8 cellular contexts compared by ENCODE assay signal in the genomic region with DNA sequence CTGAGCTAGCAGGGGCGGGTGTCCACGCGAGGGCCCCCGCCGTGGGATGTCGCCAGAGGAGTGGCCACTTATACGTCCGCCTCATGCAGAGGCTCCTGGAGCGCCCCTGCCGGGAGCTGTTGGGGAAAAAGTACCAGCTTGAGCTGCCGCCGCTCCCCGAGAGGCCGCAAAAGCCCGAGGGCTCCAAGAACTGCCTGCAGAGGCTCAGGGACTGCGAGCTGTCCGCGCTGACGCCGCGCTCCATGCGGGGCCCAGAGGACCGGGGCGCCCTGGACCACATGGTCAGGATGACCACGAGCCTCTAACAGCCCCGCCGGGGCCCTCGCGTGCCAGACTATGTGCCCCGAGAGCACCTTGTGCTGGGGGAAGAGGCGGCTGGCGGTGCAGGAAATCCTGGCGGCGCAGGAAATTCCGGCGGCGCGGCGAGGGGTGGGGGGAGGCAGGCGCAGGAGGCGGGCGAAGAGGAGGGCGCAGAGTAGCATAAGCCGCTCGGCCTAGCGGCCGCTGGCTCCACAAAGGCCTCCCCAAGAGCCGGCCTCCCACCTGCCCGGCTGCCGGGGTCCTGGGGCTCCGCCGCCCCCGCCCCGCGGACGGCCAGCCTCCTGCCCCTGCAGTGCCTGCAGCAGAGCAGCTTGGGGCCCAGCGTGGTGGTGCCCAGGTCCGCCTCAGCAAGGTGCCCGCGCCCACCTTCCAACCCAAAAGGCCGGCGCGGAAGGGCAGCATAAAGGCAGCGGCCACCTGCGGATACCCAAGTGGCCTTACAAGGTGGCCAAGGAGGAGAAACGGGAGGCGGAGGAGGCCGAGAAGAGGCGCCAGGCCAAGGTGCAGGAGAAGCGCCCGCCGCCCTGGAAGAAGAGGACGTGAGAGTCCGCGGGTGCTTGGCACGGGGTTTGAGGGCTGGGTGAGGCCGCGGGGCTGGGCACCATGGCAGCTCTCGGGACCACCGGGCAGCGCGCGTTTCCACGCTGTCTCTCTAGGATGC. TPM values are rescaled to one million over a fixed set of nuclear protein-coding genes. Genes with fewer than 3 reads are reported as not detected.
A peak's percentile ranks its signal among the peaks of the same experiment; 100 is the strongest.
DNase-seq lines count a peak whose midpoint lies in the region; ATAC-seq, FAIRE-seq and TF ChIP-seq lines count a peak whose summit lies in the region.

No MANE protein-coding gene starts in this region.

- H3K36me3 ChIP-seq in K562 (ENCODE audit: control insufficient read depth, insufficient read depth, low read length) (no peaks in the 10 kb centered on the region), kidney (ENCODE audit: control insufficient read depth in 1 of 2, insufficient read depth in 2 of 2, low read length in 2 of 2) (no peaks in the 10 kb centered on the region)

- POLR2A ChIA-PET in K562 (lab: Yijun Ruan, JAX): no interaction called here

- TF ChIP-seq RAD21 in K562 (CRISPR knock-in tag; conservative IDR thresholded peaks at IDR 0.05 in 1 of 2, IDR thresholded peaks at IDR 0.05 in 1 of 2): no peak

- in situ Hi-C loops in K562 (cut with MboI): no loop called here

- BruUV-seq in K562 (replicated peaks; lab: Mats Ljungman, UMichigan): no TSS peak

- no peak for TF ChIP-seq POLR2A in K562 (conservative IDR thresholded peaks at IDR 0.05)

- no peaks in the 10 kb centered on the region for H3K9me1 ChIP-seq in K562 (ENCODE audit: control insufficient read depth, insufficient read depth, low read length)

- no peak for TF ChIP-seq EP300 in K562 (IDR thresholded peaks at IDR 0.05; ENCODE audit: low read length)

- 17% methylated on average over 37 of the region's 84 CpGs for WGBS in K562 (ENCODE audit: insufficient coverage, low coverage, missing lambda C conversion rate)

- no peak overlapping the region for H2AFZ ChIP-seq in K562 (ENCODE audit: low read depth, low read length)

- peak; percentile 84 for ATAC-seq in GM19395 (IDR thresholded peaks at IDR 0.05; ENCODE audit: unreplicated experiment)
- no peak for ATAC-seq in K562
- no peak for ATAC-seq in GM18861 (IDR thresholded peaks at IDR 0.05; ENCODE audit: unreplicated experiment)

- no peak for FAIRE-seq in HTR-8/SVneo (lab: Jason Lieb, UNC)
- no peak for FAIRE-seq in K562 (lab: Jason Lieb, UNC)
- no peak for FAIRE-seq in kidney (lab: Jason Lieb, UNC)

- H3K4me2 ChIP-seq in K562 (ENCODE audit: insufficient read depth, low read length): no peak overlapping the region

- H3K9ac ChIP-seq in K562 (ENCODE audit: insufficient read depth in 1 of 2, low read depth in 2 of 2, low read length in 2 of 2) (no peak overlapping the region), kidney (ENCODE audit: low read length in 2 of 2) (peak overlapping the region; percentile 24 to 67)

- H3K79me2 ChIP-seq in K562 (ENCODE audit: control insufficient read depth, insufficient read depth, low read length): no peaks in the 10 kb centered on the region

- intact Hi-C loops in K562 (cut with micrococcal nuclease): no loop called here
- intact Hi-C loops in kidney (cut with DNase I): no loop called here

- peak; percentile 18 for TF ChIP-seq CTCF in C4-2B (conservative IDR thresholded peaks at IDR 0.05)
- TF ChIP-seq CTCF in K562 (IDR thresholded peaks at IDR 0.05 in 2 of 3, conservative IDR thresholded peaks at IDR 0.05 in 1 of 3; ENCODE audit: insufficient read depth in 2 of 3, low read depth in 1 of 3, low read length in 3 of 3): peak in 1 of 3 experiments; percentile 30; a peak in 1 of 6 replicates
- no peak for TF ChIP-seq CTCF in kidney (IDR thresholded peaks at IDR 0.05; ENCODE audit: borderline replicate concordance, extremely low read depth, insufficient read depth)

- H4K20me1 ChIP-seq in K562 (replicated peaks; ENCODE audit: control insufficient read depth, insufficient read depth, low read length): no peaks in the 10 kb centered on the region

- DNase-seq in HTR-8/SVneo (ENCODE audit: insufficient read length, low spot score) (peak; percentile 31), T-helper 9 cell (peak; percentile 14), K562 (ENCODE audit: extremely low read depth in 1 of 4, low spot score in 3 of 4) (peak in 1 of 4 experiments; percentile 11), kidney (peak; percentile 92)
- DNase-seq in stimulated activated CD4-positive, alpha-beta T cell treated with anti-CD3 and anti-CD28 coated beads, Interleukin-4, amount 100 ng/mL, for 24 hours: peak; percentile 61

- H3K27me3 ChIP-seq in K562 (ENCODE audit: control insufficient read depth in 2 of 2, insufficient read depth in 2 of 2, low read length in 2 of 2): peaks cover 14 to 50% of the 10 kb centered on the region in 2 experiments

- H3K27ac ChIP-seq in C4-2B (peak overlapping the region; percentile 80), K562 (ENCODE audit: extremely low read depth, low read depth, low read length) (no peak overlapping the region), kidney (ENCODE audit: low read depth in 2 of 2, low read length in 2 of 2) (peak overlapping the region; percentile 67 to 85)

- H3K4me3 ChIP-seq in K562: no peak overlapping the region
- H3K4me3 ChIP-seq in kidney (ENCODE audit: low read length in 2 of 2): peak overlapping the region; percentile 63

- no peaks in the 10 kb centered on the region for H3K9me3 ChIP-seq in K562 (replicated peaks; ENCODE audit: control insufficient read depth, insufficient read depth, low read depth, low read length)
- no peaks in the 10 kb centered on the region for H3K9me3 ChIP-seq in kidney (ENCODE audit: control insufficient read depth in 1 of 2, low read length in 2 of 2)

- H3K4me1 ChIP-seq in K562 (replicated peaks in 1 of 2; ENCODE audit: control insufficient read depth in 2 of 2, insufficient read depth in 2 of 2, low read length in 2 of 2) (peaks cover 0 to 20% of the 10 kb centered on the region in 2 experiments; a peak in 2 of 5 replicates), kidney (ENCODE audit: control insufficient read depth in 1 of 2, insufficient read depth in 1 of 2, low read depth in 1 of 2, low read length in 2 of 2) (peaks cover 7 to 13% of the 10 kb centered on the region in 2 donors)

- CTCF ChIA-PET in K562 (lab: Yijun Ruan, JAX; ENCODE audit: low intra/inter-chr PET ratio): no interaction called here

TF ChIP-seq in K562, 482 proteins besides CTCF, POLR2A, EP300 and RAD21:
- TF ChIP-seq, protein P1, sequence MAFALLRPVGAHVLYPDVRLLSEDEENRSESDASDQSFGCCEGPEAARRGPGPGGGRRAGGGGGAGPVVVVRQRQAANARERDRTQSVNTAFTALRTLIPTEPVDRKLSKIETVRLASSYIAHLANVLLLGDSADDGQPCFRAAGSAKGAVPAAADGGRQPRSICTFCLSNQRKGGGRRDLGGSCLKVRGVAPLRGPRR (CRISPR knock-in tag; IDR thresholded peaks at IDR 0.05): no peak
- TF ChIP-seq, protein P2, sequence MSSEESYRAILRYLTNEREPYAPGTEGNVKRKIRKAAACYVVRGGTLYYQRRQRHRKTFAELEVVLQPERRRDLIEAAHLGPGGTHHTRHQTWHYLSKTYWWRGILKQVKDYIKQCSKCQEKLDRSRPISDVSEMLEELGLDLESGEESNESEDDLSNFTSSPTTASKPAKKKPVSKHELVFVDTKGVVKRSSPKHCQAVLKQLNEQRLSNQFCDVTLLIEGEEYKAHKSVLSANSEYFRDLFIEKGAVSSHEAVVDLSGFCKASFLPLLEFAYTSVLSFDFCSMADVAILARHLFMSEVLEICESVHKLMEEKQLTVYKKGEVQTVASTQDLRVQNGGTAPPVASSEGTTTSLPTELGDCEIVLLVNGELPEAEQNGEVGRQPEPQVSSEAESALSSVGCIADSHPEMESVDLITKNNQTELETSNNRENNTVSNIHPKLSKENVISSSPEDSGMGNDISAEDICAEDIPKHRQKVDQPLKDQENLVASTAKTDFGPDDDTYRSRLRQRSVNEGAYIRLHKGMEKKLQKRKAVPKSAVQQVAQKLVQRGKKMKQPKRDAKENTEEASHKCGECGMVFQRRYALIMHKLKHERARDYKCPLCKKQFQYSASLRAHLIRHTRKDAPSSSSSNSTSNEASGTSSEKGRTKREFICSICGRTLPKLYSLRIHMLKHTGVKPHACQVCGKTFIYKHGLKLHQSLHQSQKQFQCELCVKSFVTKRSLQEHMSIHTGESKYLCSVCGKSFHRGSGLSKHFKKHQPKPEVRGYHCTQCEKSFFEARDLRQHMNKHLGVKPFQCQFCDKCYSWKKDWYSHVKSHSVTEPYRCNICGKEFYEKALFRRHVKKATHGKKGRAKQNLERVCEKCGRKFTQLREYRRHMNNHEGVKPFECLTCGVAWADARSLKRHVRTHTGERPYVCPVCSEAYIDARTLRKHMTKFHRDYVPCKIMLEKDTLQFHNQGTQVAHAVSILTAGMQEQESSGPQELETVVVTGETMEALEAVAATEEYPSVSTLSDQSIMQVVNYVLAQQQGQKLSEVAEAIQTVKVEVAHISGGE (CRISPR knock-in tag; IDR thresholded peaks at IDR 0.05): peak in 1 of 3 experiments; percentile 69; a peak in 1 of 6 replicates
- no peak for TF ChIP-seq KAT2B (IDR thresholded peaks at IDR 0.05; ENCODE audit: low read depth, low read length)
- peak; percentile 12 for TF ChIP-seq FIP1L1 (IDR thresholded peaks at IDR 0.05; ENCODE audit: low read depth, low read length, poor library complexity, severe bottlenecking)
- peak; percentile 30; the same call in 1 of the 2 replicates for TF ChIP-seq POLR2G (IDR thresholded peaks at IDR 0.05; ENCODE audit: low read depth, low read length)
- peak; percentile 43 for TF ChIP-seq ZFX (CRISPR knock-in tag; IDR thresholded peaks at IDR 0.05)
- no peak for TF ChIP-seq SNRNP70 (optimal IDR thresholded peaks at IDR 0.05; ENCODE audit: low read depth, low read length)
- no peak for TF ChIP-seq ZNF354B (CRISPR knock-in tag; IDR thresholded peaks at IDR 0.05)
- no peak for TF ChIP-seq CC2D1A (IDR thresholded peaks at IDR 0.05)

RNA-seq across cellular contexts. Expression of a gene that starts 42.1 kb away (rescaled TPM):
- not detected in 2 replicates for total RNA-seq in K562 (2011; cell fraction: chromatin; rRNA removed; ENCODE audit: low replicate concordance)
- not detected in 2 replicates for total RNA-seq in K562 (2011; cell fraction: nucleolus; rRNA removed)
- total RNA-seq in K562 (2011; cell fraction: nucleoplasm; rRNA removed): not detected in 2 replicates
- total RNA-seq in K562 (2014; rRNA removed): not detected in 2 replicates
- total RNA-seq in K562 (2014; rRNA removed; fragmentation: Illumina TruSeq; extraction: Trizol): not detected in 2 replicates
- total RNA-seq in K562 (2015; rRNA removed; fragmentation: Illumina TruSeq; extraction: Trizol): not detected in 2 replicates
- not detected in 2 replicates for total RNA-seq in K562 (2021)
- polyA plus RNA-seq in K562 (2011; rRNA removed): not detected in 2 replicates
- polyA plus RNA-seq in K562 (2011; cell fraction: cytosol; rRNA removed): not detected in 2 replicates
- polyA plus RNA-seq in K562 (2011; cell fraction: nucleus; rRNA removed): not detected in 2 replicates
- polyA plus RNA-seq in K562 (2012): not detected in 2 replicates
- not detected in 2 replicates for polyA plus RNA-seq in K562 (2014; fragmentation: Illumina TruSeq; extraction: Trizol)
- not detected for polyA plus RNA-seq in K562 (2014; fragmentation: Nextera tagmentation; extraction: Ambion mirVana)
- polyA plus RNA-seq in K562 (2014; rRNA removed): not detected in 2 replicates
- polyA minus RNA-seq in K562 (2011; rRNA and poly(A)+ RNA removed): not detected in 2 replicates
- polyA minus RNA-seq in K562 (2011; cell fraction: cytosol; rRNA and poly(A)+ RNA removed): not detected in 2 replicates
- not detected in 2 replicates for polyA minus RNA-seq in K562 (2011; cell fraction: nucleus; rRNA and poly(A)+ RNA removed)
- not detected for total RNA-seq in kidney
- polyA plus RNA-seq in kidney (ENCODE audit: insufficient read depth, low read depth, low replicate concordance): not detected

Comparison
In these comparisons a context has a peak if more than half of its experiments do, and no peak if none do; other contexts are left out.
1. H3K9ac ChIP-seq: peak in kidney (2 of 2); none in K562 (0 of 2).